Comparison of ENCODE assay signal across 12 cellular contexts in the genomic region with DNA sequence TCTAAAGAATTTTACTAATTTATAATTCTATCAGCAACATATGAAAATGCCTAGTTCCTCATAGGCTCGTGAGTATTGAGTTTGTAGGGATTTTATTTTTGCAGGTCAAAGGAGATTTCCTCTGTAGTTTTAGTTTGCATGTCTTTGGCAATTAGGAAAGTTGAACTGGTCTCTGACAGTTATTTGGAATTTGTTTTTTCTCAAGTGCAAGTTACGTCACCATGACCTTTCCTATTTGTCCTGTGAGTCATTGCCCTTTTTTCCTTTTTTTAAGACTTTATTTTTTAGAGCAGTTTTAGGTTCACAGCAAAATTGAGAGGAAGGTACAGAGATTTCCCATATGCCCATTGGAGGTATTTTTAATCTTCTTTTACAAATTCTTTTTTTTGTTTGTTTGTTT. TPM values are rescaled to one million over a fixed set of nuclear protein-coding genes. Genes with fewer than 3 reads are reported as not detected.
DNase-seq lines count a peak whose midpoint lies in the region; ATAC-seq and TF ChIP-seq lines count a peak whose summit lies in the region.
"Had no signal": no experiment of that assay in that cellular context is flagged by ENCODE, and none has a peak within 500 bp of the region (broad histone marks: within the 10 kb centered on the region; RNA-seq: fewer than 3 reads in every experiment).

No MANE protein-coding gene starts in this region.

- WGBS in spleen, 5 donors = 28 to 58% (median 32%) methylated on average over 2 of the region's 2 CpGs

- intact Hi-C loops in ascending aorta (cut with DNase I) (loop anchor here (1.0 to 10.0 kb wide), 2 partner anchors 17 to 194 kb away; no protein-coding TSS in a partner anchor), spleen (cut with DNase I; ENCODE audit: low total_unique reads) (no loop called here), sciatic nerve (cut with DNase I) (no loop called here)
- intact Hi-C loops in activated CD4-positive, alpha-beta T cell treated with anti-CD3 and anti-CD28 coated beads, Interleukin-2, amount 10 ng/mL, durations not matched to agents 24 days and 14 days (cut with micrococcal nuclease) = no loop called here

- no peaks in the 10 kb centered on the region for H3K36me3 Mint-ChIP-seq in activated CD4-positive, alpha-beta T cell treated with anti-CD3 and anti-CD28 coated beads, Interleukin-2, amount 10 ng/mL, durations not matched to agents 24 days and 14 days (ENCODE audit: low read depth)
- H3K36me3 Mint-ChIP-seq: activated CD8-positive, alpha-beta memory T cell treated with anti-CD3 and anti-CD28 coated beads, Interleukin-2, amount 10 ng/mL, durations not matched to agents 7 days and 5 days had no signal

- no peak for TF ChIP-seq CTCF in ascending aorta (IDR thresholded peaks at IDR 0.05)
- TF ChIP-seq CTCF in fibroblast of villous mesenchyme (IDR thresholded peaks at IDR 0.05; ENCODE audit: insufficient read depth, low read depth, low read length) = no peak
- TF ChIP-seq CTCF in spleen (IDR thresholded peaks at IDR 0.05 in 8 of 11, conservative IDR thresholded peaks at IDR 0.05 in 3 of 11) = no peak

- no peaks in the 10 kb centered on the region for H3K9me3 ChIP-seq in ascending aorta
- H3K9me3 ChIP-seq in spleen = no peaks in the 10 kb centered on the region

- H3K4me1 Mint-ChIP-seq in activated CD4-positive, alpha-beta T cell treated with anti-CD3 and anti-CD28 coated beads, Interleukin-2, amount 10 ng/mL, durations not matched to agents 24 days and 14 days = peaks cover 15% of the 10 kb centered on the region

- no peaks in the 10 kb centered on the region for H3K27me3 ChIP-seq in ascending aorta
- no peaks in the 10 kb centered on the region for H3K27me3 ChIP-seq in spleen (replicated peaks in 1 of 7)

- TF ChIP-seq POLR2A in spleen (IDR thresholded peaks at IDR 0.05) = no peak

- no peak overlapping the region for H3K4me3 Mint-ChIP-seq in activated CD4-positive, alpha-beta T cell treated with anti-CD3 and anti-CD28 coated beads, Interleukin-2, amount 10 ng/mL, durations not matched to agents 24 days and 14 days
- H3K4me3 Mint-ChIP-seq: activated CD8-positive, alpha-beta memory T cell treated with anti-CD3 and anti-CD28 coated beads, Interleukin-2, amount 10 ng/mL, durations not matched to agents 7 days and 5 days; activated naive CD8-positive, alpha-beta T cell treated with anti-CD3 and anti-CD28 coated beads, Interleukin-2, amount 50 U/mL, for 24 hours had no signal

- no peaks in the 10 kb centered on the region for H3K9me3 Mint-ChIP-seq in activated CD4-positive, alpha-beta T cell treated with anti-CD3 and anti-CD28 coated beads, Interleukin-2, amount 10 ng/mL, durations not matched to agents 24 days and 14 days
- H3K9me3 Mint-ChIP-seq: activated naive CD8-positive, alpha-beta T cell treated with anti-CD3 and anti-CD28 coated beads, Interleukin-2, amount 50 U/mL, for 24 hours had no signal

- H3K36me3 ChIP-seq in ascending aorta (peaks cover 0 to 10% of the 10 kb centered on the region in 2 donors), spleen (no peaks in the 10 kb centered on the region)

- H3K27ac Mint-ChIP-seq in activated CD4-positive, alpha-beta T cell treated with anti-CD3 and anti-CD28 coated beads, Interleukin-2, amount 10 ng/mL, durations not matched to agents 24 days and 14 days = no peak overlapping the region
- H3K27ac Mint-ChIP-seq: activated CD8-positive, alpha-beta memory T cell treated with anti-CD3 and anti-CD28 coated beads, Interleukin-2, amount 10 ng/mL, durations not matched to agents 7 days and 5 days; activated naive CD8-positive, alpha-beta T cell treated with anti-CD3 and anti-CD28 coated beads, Interleukin-2, amount 50 U/mL, for 24 hours; progenitor cell of endocrine pancreas had no signal

- H3K4me1 ChIP-seq in ascending aorta (peaks cover 11 to 59% of the 10 kb centered on the region in 2 donors), spleen (peaks cover 0 to 5% (median 0%) of the 10 kb centered on the region in 6 donors)

- no peaks in the 10 kb centered on the region for H3K27me3 Mint-ChIP-seq in activated CD4-positive, alpha-beta T cell treated with anti-CD3 and anti-CD28 coated beads, Interleukin-2, amount 10 ng/mL, durations not matched to agents 24 days and 14 days
- H3K27me3 Mint-ChIP-seq: activated CD8-positive, alpha-beta memory T cell treated with anti-CD3 and anti-CD28 coated beads, Interleukin-2, amount 10 ng/mL, durations not matched to agents 7 days and 5 days; activated naive CD8-positive, alpha-beta T cell treated with anti-CD3 and anti-CD28 coated beads, Interleukin-2, amount 50 U/mL, for 24 hours; progenitor cell of endocrine pancreas had no signal

- no peak for ATAC-seq in sciatic nerve
- ATAC-seq: activated CD8-positive, alpha-beta memory T cell treated with anti-CD3 and anti-CD28 coated beads, Interleukin-2, amount 10 ng/mL, durations not matched to agents 7 days and 5 days; activated naive CD8-positive, alpha-beta T cell treated with anti-CD3 and anti-CD28 coated beads, Interleukin-2, amount 50 U/mL, for 24 hours; esophagus mucosa had no signal

- H3K4me3 ChIP-seq in ascending aorta = peak overlapping the region in 1 of 2 donors; percentile 3
- H3K4me3 ChIP-seq in fibroblast of villous mesenchyme (ENCODE audit: low read depth, low read length) = no peak overlapping the region
- H3K4me3 ChIP-seq in spleen = no peak overlapping the region

- H3K27ac ChIP-seq in ascending aorta = peak overlapping the region; percentile 96 to 99
- H3K27ac ChIP-seq in spleen = peak overlapping the region in 7 of 8 donors; percentile 20 to 65 (median 52)

- peak; percentile 79 for DNase-seq in HCEC 1CT
- no peak for DNase-seq in ascending aorta (ENCODE audit: low spot score in 2 of 2)
- peak; percentile 90 for DNase-seq in fibroblast of villous mesenchyme (ENCODE audit: low read depth)
- no peak for DNase-seq in spleen
- no peak for DNase-seq in activated T-cell treated with anti-CD3 and anti-CD28 coated beads, Interleukin-2, amount 50 U/mL, for 1 hour
- DNase-seq in NCI-H446 treated with DMSO at 0.1 percent for 48 hours (lab: John Stamatoyannopoulos, UW) = no peak
- no peak for DNase-seq in sciatic nerve (ENCODE audit: low spot score)
- DNase-seq in activated CD4-positive, alpha-beta T cell treated with anti-CD3 and anti-CD28 coated beads, Interleukin-2, amount 10 ng/mL, durations not matched to agents 24 days and 14 days = no peak
- DNase-seq: activated CD8-positive, alpha-beta memory T cell treated with anti-CD3 and anti-CD28 coated beads, Interleukin-2, amount 10 ng/mL, durations not matched to agents 7 days and 5 days; activated naive CD8-positive, alpha-beta T cell treated with anti-CD3 and anti-CD28 coated beads, Interleukin-2, amount 50 U/mL, for 24 hours had no signal

RNA-seq across cellular contexts. Expression of gene RAMP1, which starts 29.0 kb away (rescaled TPM):
- 191 TPM for total RNA-seq in ascending aorta
- total RNA-seq in fibroblast of villous mesenchyme = 28.0 and 35.0 TPM in 2 replicates
- 10 to 100 TPM in 2 of 7 donors, 1 to 10 TPM in 5; 4.5 to 11.0 (median 8.2) TPM for total RNA-seq in spleen
- polyA plus RNA-seq in spleen = 10 to 100 TPM; 19.6 to 44.5 (median 24.5) TPM
- 26.3 TPM for total RNA-seq in sciatic nerve
- 17.6 TPM in 2 replicates for total RNA-seq in activated CD4-positive, alpha-beta T cell treated with anti-CD3 and anti-CD28 coated beads, Interleukin-2, amount 10 ng/mL, durations not matched to agents 24 days and 14 days

Comparison
In these comparisons a context has a peak if more than half of its experiments do, and no peak if none do; other contexts are left out.
1. DNase-seq: peak in HCEC 1CT (single experiment) and fibroblast of villous mesenchyme (single experiment); none in ascending aorta (0 of 2), spleen (single experiment), activated T-cell treated with anti-CD3 and anti-CD28 coated beads, Interleukin-2, amount 50 U/mL, for 1 hour (single experiment), NCI-H446 treated with DMSO at 0.1 percent for 48 hours (single experiment), sciatic nerve (single experiment) and activated CD4-positive, alpha-beta T cell treated with anti-CD3 and anti-CD28 coated beads, Interleukin-2, amount 10 ng/mL, durations not matched to agents 24 days and 14 days (single experiment).